In genomic region chr17:61106354-61106753, GRCh38 we compare ENCODE assay signal across 19 cellular contexts.
"Had no signal": no experiment of that assay in that cellular context is flagged by ENCODE, and none has a peak within 500 bp of the region (broad histone marks: within the 10 kb centered on the region; RNA-seq: fewer than 3 reads in every experiment).

No MANE protein-coding gene starts in this region.

- H3K27ac Mint-ChIP-seq: dendritic cell treated with granulocyte-macrophage colony-stimulating factor and Interleukin-4, amounts not matched to agents 40 ng/mL and 50 ng/mL, for 4 days; immature natural killer cell; naive thymus-derived CD4-positive, alpha-beta T cell; nephron progenitor cell; stimulated activated naive B cell treated with anti-CD40 and anti-IgM and Interleukin-4, amounts not matched to agents 10 μg/mL and 1 μg/mL and 100 μg/mL, for 72 hours had no signal

- H3K9me3 ChIP-seq: esophagus squamous epithelium, psoas muscle, right lobe of liver, spleen, thoracic aorta, transverse colon had no signal

- H3K9me3 Mint-ChIP-seq: dendritic cell treated with granulocyte-macrophage colony-stimulating factor and Interleukin-4, amounts not matched to agents 40 ng/mL and 50 ng/mL, for 4 days; immature natural killer cell had no signal

- FAIRE-seq: keratinocyte had no signal

- DNase-seq: esophagus squamous epithelium; foreskin fibroblast; immature natural killer cell; left ventricle myocardium superior; mesendoderm; naive thymus-derived CD4-positive, alpha-beta T cell; nephron progenitor cell; psoas muscle; retina; right lobe of liver; spleen; stimulated activated CD4-positive, alpha-beta T cell treated with anti-CD3 and anti-CD28 coated beads, Interleukin-2, amount 100 ng/mL, for 24 hours; stimulated activated CD4-positive, alpha-beta T cell treated with anti-CD3 and anti-CD28 coated beads, Interleukin-4, amount 100 ng/mL, for 4 hours; stimulated activated naive B cell treated with anti-CD40 and anti-IgM and Interleukin-4, amounts not matched to agents 10 μg/mL and 1 μg/mL and 100 μg/mL, for 72 hours; stimulated activated naive CD8-positive, alpha-beta T cell treated with anti-CD3 and anti-CD28 coated beads, Interleukin-15, amount 100 ng/mL, for 72 hours; transverse colon had no signal

- H3K4me3 ChIP-seq: esophagus squamous epithelium, psoas muscle, right lobe of liver, spleen, thoracic aorta, transverse colon had no signal

- H3K27ac ChIP-seq: esophagus squamous epithelium, psoas muscle, right lobe of liver, spleen, thoracic aorta, transverse colon had no signal

- H3K36me3 ChIP-seq: esophagus squamous epithelium, right lobe of liver, spleen, thoracic aorta, transverse colon had no signal

- H3K4me1 ChIP-seq: esophagus squamous epithelium, psoas muscle, right lobe of liver, spleen had no signal

- H3K27me3 ChIP-seq: esophagus squamous epithelium, right lobe of liver, spleen, transverse colon had no signal

- ATAC-seq: left ventricle myocardium superior; naive thymus-derived CD4-positive, alpha-beta T cell; psoas muscle; stimulated activated naive B cell treated with anti-CD40 and anti-IgM and Interleukin-4, amounts not matched to agents 10 μg/mL and 1 μg/mL and 100 μg/mL, for 72 hours; stimulated activated naive CD8-positive, alpha-beta T cell treated with anti-CD3 and anti-CD28 coated beads, Interleukin-15, amount 100 ng/mL, for 72 hours had no signal
